In the genomic region with DNA sequence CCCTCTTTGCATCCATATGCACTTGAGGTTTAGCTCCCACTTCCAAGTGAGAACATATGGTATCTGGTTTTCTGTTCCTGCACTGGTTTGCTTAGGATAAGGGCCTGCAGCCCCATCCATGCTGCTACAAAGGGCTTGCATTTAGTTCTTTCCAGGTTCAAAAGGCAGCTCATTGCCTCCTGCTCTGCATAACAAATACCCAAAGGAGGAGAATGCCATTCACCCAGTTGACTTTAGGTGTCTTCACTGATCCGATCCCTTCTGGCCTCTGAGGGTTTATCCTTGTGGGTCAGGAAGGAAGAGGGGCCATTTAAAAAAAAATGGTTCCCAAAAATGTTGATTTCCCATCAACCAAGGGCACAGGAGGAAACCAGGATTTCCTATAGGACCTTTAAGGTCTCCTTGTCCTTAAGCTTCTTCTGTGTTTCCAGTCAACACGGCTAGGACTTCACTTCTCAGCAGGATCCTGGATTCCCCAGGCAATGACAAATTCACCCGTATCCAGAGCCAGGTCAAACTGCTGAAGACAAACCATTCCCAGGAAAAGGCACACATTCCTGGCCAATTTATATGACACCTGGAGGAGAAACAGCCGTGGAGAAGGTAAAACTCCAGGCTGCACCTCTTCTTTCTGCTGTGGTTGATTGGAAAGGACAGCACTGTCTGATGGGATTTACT, we compare ENCODE assay signal across 14 cellular contexts.
DNase-seq lines count a peak whose midpoint lies in the region; ATAC-seq and TF ChIP-seq lines count a peak whose summit lies in the region.
"Had no signal": no experiment of that assay in that cellular context is flagged by ENCODE, and none has a peak within 500 bp of the region (broad histone marks: within the 10 kb centered on the region; RNA-seq: fewer than 3 reads in every experiment).

No MANE protein-coding gene starts in this region.

- no peaks in the 10 kb centered on the region for H3K36me3 Mint-ChIP-seq in nephron progenitor cell (ENCODE audit: low read depth)

- DNase-seq in iPS DF 6.9 (ENCODE audit: low read depth, low spot score) (peak; percentile 16), nephron progenitor cell (no peak), NCI-H2107 (lab: John Stamatoyannopoulos, UW) (no peak), mucosa of gallbladder (ENCODE audit: low spot score) (no peak), NCI-H2171 treated with DMSO at 0.1 percent for 48 hours (lab: John Stamatoyannopoulos, UW) (no peak)
- DNase-seq: DMS 273 treated with DMSO at 0.1 percent for 48 hours, NCI-H1092, NCI-H446, NCI-H748 treated with DMSO at 0.1 percent for 48 hours, Peyer's patch, Right ventricle myocardium superior, SK-N-SH had no signal

- peaks cover 19% of the 10 kb centered on the region for H3K9me3 Mint-ChIP-seq in nephron progenitor cell

- no peaks in the 10 kb centered on the region for H3K79me2 ChIP-seq in KMS-11 (ENCODE audit: insufficient read depth, low read depth)

- H4K20me1 ChIP-seq in KMS-11 (ENCODE audit: insufficient read depth) = no peaks in the 10 kb centered on the region

- H3K27me3 Mint-ChIP-seq in nephron progenitor cell (ENCODE audit: low read depth, poor library complexity) = no peaks in the 10 kb centered on the region

- H3K4me2 ChIP-seq in KMS-11 = peak overlapping the region; percentile 67; the same call in 1 of the 2 replicates
- H3K4me2 ChIP-seq: SK-N-SH had no signal

- H3K4me1 Mint-ChIP-seq in nephron progenitor cell = peaks cover 28% of the 10 kb centered on the region

- H3K27me3 ChIP-seq in KMS-11 (ENCODE audit: insufficient read depth, low read depth) = no peaks in the 10 kb centered on the region
- H3K27me3 ChIP-seq in iPS DF 6.9 (ENCODE audit: control insufficient read depth, insufficient read depth, low read length) = no peaks in the 10 kb centered on the region
- H3K27me3 ChIP-seq: Peyer's patch had no signal

- no peaks in the 10 kb centered on the region for H3K9me3 ChIP-seq in iPS DF 6.9 (ENCODE audit: control insufficient read depth, insufficient read depth, low read length)
- H3K9me3 ChIP-seq: Peyer's patch had no signal

- WGBS in iPS DF 6.9 (ENCODE audit: insufficient coverage, insufficient read length) = no CpG with 5 or more reads among the region's 4 CpGs

- peak overlapping the region; percentile 73; the same call in 1 of the 2 replicates for H2AFZ ChIP-seq in KMS-11 (ENCODE audit: low read depth)

- H3K27ac ChIP-seq in KMS-11 = peak overlapping the region; percentile 80; the same call in 1 of the 2 replicates
- no peak overlapping the region for H3K27ac ChIP-seq in iPS DF 6.9 (ENCODE audit: low read length)
- H3K27ac ChIP-seq: Peyer's patch had no signal

- no peak for ATAC-seq in GM21723 (IDR thresholded peaks at IDR 0.05; ENCODE audit: unreplicated experiment)

- no peak overlapping the region for H3K4me3 Mint-ChIP-seq in nephron progenitor cell

- H3K4me3 ChIP-seq in KMS-11 (IDR thresholded peaks at IDR 0.05; ENCODE audit: insufficient read depth, low read depth, low read length) (no peak overlapping the region), iPS DF 6.9 (ENCODE audit: low read length) (no peak overlapping the region)
- H3K4me3 ChIP-seq: Peyer's patch had no signal

- H3K36me3 ChIP-seq in KMS-11 (ENCODE audit: insufficient read depth) (no peaks in the 10 kb centered on the region), iPS DF 6.9 (ENCODE audit: control insufficient read depth, insufficient read depth, low read length) (no peaks in the 10 kb centered on the region)
- H3K36me3 ChIP-seq: Peyer's patch had no signal

- TF ChIP-seq CTCF in KMS-11 (conservative IDR thresholded peaks at IDR 0.05; ENCODE audit: low read depth, low read length) (no peak), nephron progenitor cell (IDR thresholded peaks at IDR 0.05) (no peak)

- H3K9ac ChIP-seq in KMS-11 = no peak overlapping the region; the same call in 1 of the 2 replicates
- H3K9ac ChIP-seq: SK-N-SH had no signal

- peak overlapping the region; percentile 57 for H3K27ac Mint-ChIP-seq in nephron progenitor cell

- H3K4me1 ChIP-seq in KMS-11 (ENCODE audit: low read depth, poor library complexity, severe bottlenecking) (peaks cover 16% of the 10 kb centered on the region), iPS DF 6.9 (ENCODE audit: control insufficient read depth, insufficient read depth, low read length) (0 out of 2 replicates have a peak, but pooled peaks cover 2% of the 10 kb centered on the region)
- H3K4me1 ChIP-seq: Peyer's patch had no signal
